Comparison of ENCODE assay signal across 9 cellular contexts in the genomic region with DNA sequence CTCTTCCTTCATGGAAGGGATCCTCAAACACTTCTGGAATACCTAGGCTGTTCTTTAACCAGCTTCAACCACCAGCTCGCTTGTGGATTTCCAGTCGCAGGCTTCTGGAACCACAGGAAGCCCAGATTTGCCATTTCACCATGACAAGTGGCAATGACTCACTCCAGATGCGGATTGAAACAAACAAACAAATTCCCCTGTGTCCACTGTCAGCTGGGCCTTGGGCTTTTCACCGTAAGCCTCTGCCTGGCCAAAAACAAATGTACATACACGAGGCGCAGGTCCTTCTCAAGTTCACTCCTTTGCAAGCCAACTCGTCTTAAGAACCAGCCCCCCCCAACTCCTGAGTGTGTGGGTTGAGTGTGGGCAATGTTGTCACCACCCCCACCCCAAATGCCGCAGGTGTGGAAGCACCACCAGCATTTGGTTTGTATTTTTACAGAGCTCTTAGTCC. TPM values are rescaled to one million over a fixed set of nuclear protein-coding genes. Genes with fewer than 3 reads are reported as not detected.
DNase-seq lines count a peak whose midpoint lies in the region; ATAC-seq and TF ChIP-seq lines count a peak whose summit lies in the region.
"Had no signal": no experiment of that assay in that cellular context is flagged by ENCODE, and none has a peak within 500 bp of the region (broad histone marks: within the 10 kb centered on the region; RNA-seq: fewer than 3 reads in every experiment).

No MANE protein-coding gene starts in this region.

- peaks cover 25 to 29% of the 10 kb centered on the region in 2 experiments; a peak in 3 of 4 replicates for H3K4me1 ChIP-seq in SK-N-SH (ENCODE audit: control insufficient read depth in 1 of 2, insufficient read depth in 2 of 2, low read depth in 1 of 2, low read length in 1 of 2)
- H3K4me1 ChIP-seq in HAP-1: peaks cover 18% of the 10 kb centered on the region

- no peak overlapping the region for H3K4me3 ChIP-seq in SK-N-SH (ENCODE audit: low read depth in 2 of 2, low read length in 1 of 2)
- H3K4me3 ChIP-seq in HAP-1: no peak overlapping the region

- no peaks in the 10 kb centered on the region for H3K27me3 ChIP-seq in SK-N-SH (ENCODE audit: insufficient read depth)
- H3K27me3 ChIP-seq in HAP-1 (ENCODE audit: low read depth): no peaks in the 10 kb centered on the region

- in situ Hi-C loops in HAP-1 (cut with MboI; ENCODE audit: low sequenced_read_pairs): loop anchor here (10.0 to 25.0 kb wide), 4 partner anchors 1026 to 1501 kb away; a partner anchor contains a TSS

- TF ChIP-seq CTCF in SK-N-SH (IDR thresholded peaks at IDR 0.05): no peak

- peak overlapping the region; percentile 93 for H3K4me2 ChIP-seq in SK-N-SH

- H3K27ac ChIP-seq in SK-N-SH (ENCODE audit: low read depth in 2 of 2, low read length in 1 of 2): no peak overlapping the region
- H3K27ac ChIP-seq in adipose tissue (ENCODE audit: low read depth, low read length): peak overlapping the region; percentile 68
- H3K27ac ChIP-seq in temporal lobe (ENCODE audit: low read depth, low read length): peak overlapping the region; percentile 78

- H3K36me3 ChIP-seq in SK-N-SH (replicated peaks in 1 of 2; ENCODE audit: control insufficient read depth in 1 of 2, insufficient read depth in 2 of 2, low read length in 1 of 2): peaks cover 23 to 31% of the 10 kb centered on the region in 2 experiments
- 0 out of 2 replicates have a peak, but pooled peaks cover 3% of the 10 kb centered on the region for H3K36me3 ChIP-seq in HAP-1 (replicated peaks)

- H3K9me2 ChIP-seq in SK-N-SH: no peaks in the 10 kb centered on the region

- H2AFZ ChIP-seq in SK-N-SH (ENCODE audit: low read depth): no peak overlapping the region

- H3K9ac ChIP-seq in SK-N-SH: no peak overlapping the region

- H4K20me1 ChIP-seq in SK-N-SH (ENCODE audit: insufficient read depth): peaks cover 17% of the 10 kb centered on the region; the same call in 1 of the 2 replicates

- CTCF ChIA-PET in SK-N-SH (lab: Yijun Ruan, JAX): interaction anchor here (1.1 to 6.3 kb wide), 5 partner anchors 9 to 1497 kb away, joined by 3 to 131 read pairs (median 3); a partner anchor contains a TSS

- peaks cover 28% of the 10 kb centered on the region for H3F3A ChIP-seq in SK-N-SH (replicated peaks; ENCODE audit: insufficient read depth)

- no peak for TF ChIP-seq RAD21 in SK-N-SH (IDR thresholded peaks at IDR 0.05; ENCODE audit: low read length)

- H3K9me3 ChIP-seq in SK-N-SH: no peaks in the 10 kb centered on the region
- no peaks in the 10 kb centered on the region for H3K9me3 ChIP-seq in HAP-1

- POLR2A ChIA-PET in SK-N-SH (lab: Yijun Ruan, JAX): no interaction called here

- no peak for TF ChIP-seq EP300 in SK-N-SH (IDR thresholded peaks at IDR 0.05; ENCODE audit: borderline replicate concordance in 1 of 2, low read depth in 1 of 2, low read length in 1 of 2)

- peaks cover 67% of the 10 kb centered on the region for H3K79me2 ChIP-seq in SK-N-SH (ENCODE audit: insufficient read depth)

- WGBS in SK-N-SH (ENCODE audit: low lambda C conversion rate): 61% methylated on average over 7 of the region's 8 CpGs
- 50 to 79% (median 56%) methylated on average over 8 of the region's 8 CpGs for WGBS in adipose tissue, 3 donors

- ATAC-seq in SK-N-SH treated with all-trans-retinoic acid at 6 μM for 48 hours (no peak), GM21423 (IDR thresholded peaks at IDR 0.05; ENCODE audit: unreplicated experiment) (no peak)

- no peak for DNase-seq in SK-N-SH
- DNase-seq in kidney tubule cell (ENCODE audit: low spot score): peak; percentile 75
- no peak for DNase-seq in HAP-1 (ENCODE audit: low spot score in 2 of 2)
- DNase-seq in cerebellar nuclear complex (lab: John Stamatoyannopoulos, UW): no peak

TF ChIP-seq in SK-N-SH, 30 proteins besides CTCF, POLR2A, EP300 and RAD21 (continues in another document):
- no peak for TF ChIP-seq ELF1 (IDR thresholded peaks at IDR 0.05)
- no peak for TF ChIP-seq EZH2phosphoT487 (IDR thresholded peaks at IDR 0.05; ENCODE audit: borderline replicate concordance, low read depth)
- TF ChIP-seq TEAD4 (IDR thresholded peaks at IDR 0.05; ENCODE audit: borderline replicate concordance, insufficient read depth): no peak
- TF ChIP-seq, protein P1, sequence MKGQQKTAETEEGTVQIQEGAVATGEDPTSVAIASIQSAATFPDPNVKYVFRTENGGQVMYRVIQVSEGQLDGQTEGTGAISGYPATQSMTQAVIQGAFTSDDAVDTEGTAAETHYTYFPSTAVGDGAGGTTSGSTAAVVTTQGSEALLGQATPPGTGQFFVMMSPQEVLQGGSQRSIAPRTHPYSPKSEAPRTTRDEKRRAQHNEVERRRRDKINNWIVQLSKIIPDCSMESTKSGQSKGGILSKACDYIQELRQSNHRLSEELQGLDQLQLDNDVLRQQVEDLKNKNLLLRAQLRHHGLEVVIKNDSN (IDR thresholded peaks at IDR 0.05; ENCODE audit: borderline replicate concordance, low read depth): no peak
- TF ChIP-seq FOSL2 (IDR thresholded peaks at IDR 0.05; ENCODE audit: borderline replicate concordance, low read depth): no peak
- TF ChIP-seq POLR2AphosphoS5 (IDR thresholded peaks at IDR 0.05; ENCODE audit: low read depth, low read length): no peak
- no peak for TF ChIP-seq YY1 (IDR thresholded peaks at IDR 0.05; ENCODE audit: low read depth)
- TF ChIP-seq, protein P2, sequence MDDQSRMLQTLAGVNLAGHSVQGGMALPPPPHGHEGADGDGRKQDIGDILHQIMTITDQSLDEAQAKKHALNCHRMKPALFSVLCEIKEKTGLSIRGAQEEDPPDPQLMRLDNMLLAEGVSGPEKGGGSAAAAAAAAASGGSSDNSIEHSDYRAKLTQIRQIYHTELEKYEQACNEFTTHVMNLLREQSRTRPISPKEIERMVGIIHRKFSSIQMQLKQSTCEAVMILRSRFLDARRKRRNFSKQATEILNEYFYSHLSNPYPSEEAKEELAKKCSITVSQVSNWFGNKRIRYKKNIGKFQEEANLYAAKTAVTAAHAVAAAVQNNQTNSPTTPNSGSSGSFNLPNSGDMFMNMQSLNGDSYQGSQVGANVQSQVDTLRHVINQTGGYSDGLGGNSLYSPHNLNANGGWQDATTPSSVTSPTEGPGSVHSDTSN (IDR thresholded peaks at IDR 0.05): no peak
- no peak for TF ChIP-seq RFX5 (IDR thresholded peaks at IDR 0.05; ENCODE audit: low read length)
- TF ChIP-seq MXI1 (IDR thresholded peaks at IDR 0.05; ENCODE audit: low read depth, low read length): no peak
- no peak for TF ChIP-seq TAF1 (IDR thresholded peaks at IDR 0.05; ENCODE audit: borderline replicate concordance, low read depth, low read length)
- TF ChIP-seq RCOR1 (IDR thresholded peaks at IDR 0.05; ENCODE audit: low read length): no peak

TF ChIP-seq in SK-N-SH treated with all-trans-retinoic acid at 6 μM for 48 hours, 23 proteins besides CTCF, POLR2A, EP300 and RAD21:
- TF ChIP-seq, protein P3, sequence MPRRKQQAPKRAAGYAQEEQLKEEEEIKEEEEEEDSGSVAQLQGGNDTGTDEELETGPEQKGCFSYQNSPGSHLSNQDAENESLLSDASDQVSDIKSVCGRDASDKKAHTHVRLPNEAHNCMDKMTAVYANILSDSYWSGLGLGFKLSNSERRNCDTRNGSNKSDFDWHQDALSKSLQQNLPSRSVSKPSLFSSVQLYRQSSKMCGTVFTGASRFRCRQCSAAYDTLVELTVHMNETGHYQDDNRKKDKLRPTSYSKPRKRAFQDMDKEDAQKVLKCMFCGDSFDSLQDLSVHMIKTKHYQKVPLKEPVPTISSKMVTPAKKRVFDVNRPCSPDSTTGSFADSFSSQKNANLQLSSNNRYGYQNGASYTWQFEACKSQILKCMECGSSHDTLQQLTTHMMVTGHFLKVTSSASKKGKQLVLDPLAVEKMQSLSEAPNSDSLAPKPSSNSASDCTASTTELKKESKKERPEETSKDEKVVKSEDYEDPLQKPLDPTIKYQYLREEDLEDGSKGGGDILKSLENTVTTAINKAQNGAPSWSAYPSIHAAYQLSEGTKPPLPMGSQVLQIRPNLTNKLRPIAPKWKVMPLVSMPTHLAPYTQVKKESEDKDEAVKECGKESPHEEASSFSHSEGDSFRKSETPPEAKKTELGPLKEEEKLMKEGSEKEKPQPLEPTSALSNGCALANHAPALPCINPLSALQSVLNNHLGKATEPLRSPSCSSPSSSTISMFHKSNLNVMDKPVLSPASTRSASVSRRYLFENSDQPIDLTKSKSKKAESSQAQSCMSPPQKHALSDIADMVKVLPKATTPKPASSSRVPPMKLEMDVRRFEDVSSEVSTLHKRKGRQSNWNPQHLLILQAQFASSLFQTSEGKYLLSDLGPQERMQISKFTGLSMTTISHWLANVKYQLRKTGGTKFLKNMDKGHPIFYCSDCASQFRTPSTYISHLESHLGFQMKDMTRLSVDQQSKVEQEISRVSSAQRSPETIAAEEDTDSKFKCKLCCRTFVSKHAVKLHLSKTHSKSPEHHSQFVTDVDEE (CRISPR knock-in tag; IDR thresholded peaks at IDR 0.05): no peak
- TF ChIP-seq ESRRG (CRISPR knock-in tag; IDR thresholded peaks at IDR 0.05): no peak

RNA-seq across cellular contexts. Expression of a gene that starts 8.8 kb away (rescaled TPM):
- 13.8 and 14.0 TPM in 2 replicates for polyA plus RNA-seq in SK-N-SH (2012; rRNA removed)
- 6.0 and 7.6 TPM in 2 replicates for polyA plus RNA-seq in SK-N-SH (2012; cell fraction: cytosol; rRNA removed)
- 71.7 and 72.8 TPM in 2 replicates for polyA plus RNA-seq in SK-N-SH (2012; cell fraction: nucleus; rRNA removed)
- 100 to 1,000 TPM in 1 of 3 donors, 10 to 100 TPM in 2; 41.1 to 221 (median 96.3) TPM for polyA plus RNA-seq in adipose tissue
- total RNA-seq in temporal lobe: 14.0 TPM

RNA-seq across cellular contexts. Expression of a gene that starts 34.1 kb away (rescaled TPM):
- 0.07 TPM in 1 of 2 replicates, not detected in the other for polyA plus RNA-seq in SK-N-SH (2012; rRNA removed)
- not detected in 2 replicates for polyA plus RNA-seq in SK-N-SH (2012; cell fraction: cytosol; rRNA removed)
- polyA plus RNA-seq in SK-N-SH (2012; cell fraction: nucleus; rRNA removed): not detected in 2 replicates
- not detected for polyA plus RNA-seq in adipose tissue
- not detected for total RNA-seq in temporal lobe
- total RNA-seq: pulmonary artery endothelial cell had no signal

Comparison
In these comparisons a context has a peak if more than half of its experiments do, and no peak if none do; other contexts are left out.
1. H3K27ac ChIP-seq: peak in adipose tissue (single experiment) and temporal lobe (single experiment); none in SK-N-SH (0 of 2).